ENCODE assay signal across 8 cellular contexts in genomic region chr18:74896390-74896991, GRCh38.
DNase-seq lines count a peak whose midpoint lies in the region; ATAC-seq and TF ChIP-seq lines count a peak whose summit lies in the region.
"Had no signal": no experiment of that assay in that cellular context is flagged by ENCODE, and none has a peak within 500 bp of the region (broad histone marks: within the 10 kb centered on the region; RNA-seq: fewer than 3 reads in every experiment).

No MANE protein-coding gene starts in this region.

- peaks cover 19% of the 10 kb centered on the region for H3K4me1 Mint-ChIP-seq in activated CD4-positive, alpha-beta T cell treated with anti-CD3 and anti-CD28 coated beads, Interleukin-2, amount 10 ng/mL, durations not matched to agents 7 days and 5 days

- no peaks in the 10 kb centered on the region for H3K27me3 ChIP-seq in psoas muscle (ENCODE audit: insufficient read depth in 3 of 3, low read length in 2 of 3)

- no peaks in the 10 kb centered on the region for H3K36me3 ChIP-seq in psoas muscle (ENCODE audit: insufficient read depth in 1 of 2, low read depth in 1 of 2)

- H3K9me3 Mint-ChIP-seq in activated CD4-positive, alpha-beta T cell treated with anti-CD3 and anti-CD28 coated beads, Interleukin-2, amount 10 ng/mL, durations not matched to agents 7 days and 5 days = no peaks in the 10 kb centered on the region

- POLR2A ChIA-PET in activated CD4-positive, alpha-beta T cell treated with anti-CD3 and anti-CD28 coated beads, Interleukin-2, amount 10 ng/mL, durations not matched to agents 7 days and 5 days (lab: Charles Lee) = no interaction called here

- H3K27ac Mint-ChIP-seq in activated CD4-positive, alpha-beta T cell treated with anti-CD3 and anti-CD28 coated beads, Interleukin-2, amount 10 ng/mL, durations not matched to agents 7 days and 5 days = no peak overlapping the region

- peak; percentile 19 to 27 for DNase-seq in NCI-H1930 (lab: John Stamatoyannopoulos, UW)
- DNase-seq in activated CD4-positive, alpha-beta T cell treated with anti-CD3 and anti-CD28 coated beads, Interleukin-2, amount 10 ng/mL, durations not matched to agents 7 days and 5 days = peak; percentile 48
- peak; percentile 8 for DNase-seq in fibroblast of pulmonary artery (ENCODE audit: low read depth)
- no peak for DNase-seq in psoas muscle
- no peak for DNase-seq in OCI-M2 (lab: John Stamatoyannopoulos, UW; ENCODE audit: unreplicated experiment)

- H3K4me3 Mint-ChIP-seq in activated CD4-positive, alpha-beta T cell treated with anti-CD3 and anti-CD28 coated beads, Interleukin-2, amount 10 ng/mL, durations not matched to agents 7 days and 5 days = no peak overlapping the region

- no peaks in the 10 kb centered on the region for H3K9me3 ChIP-seq in psoas muscle

- no peak overlapping the region for H3K27ac ChIP-seq in psoas muscle
- H3K27ac ChIP-seq: skin epidermis had no signal

- 28 to 40% (median 28%) methylated on average over 4 of the region's 4 CpGs for WGBS in psoas muscle, 3 donors

- no peaks in the 10 kb centered on the region for H3K4me1 ChIP-seq in psoas muscle

- no peaks in the 10 kb centered on the region for H3K36me3 Mint-ChIP-seq in activated CD4-positive, alpha-beta T cell treated with anti-CD3 and anti-CD28 coated beads, Interleukin-2, amount 10 ng/mL, durations not matched to agents 7 days and 5 days (ENCODE audit: low read depth)

- H3K4me3 ChIP-seq in fibroblast of pulmonary artery (replicated peaks; ENCODE audit: low read depth, low read length) (no peak overlapping the region), psoas muscle (no peak overlapping the region)
- H3K4me3 ChIP-seq: skin epidermis had no signal

- TF ChIP-seq CTCF in fibroblast of pulmonary artery (IDR thresholded peaks at IDR 0.05; ENCODE audit: low read length, missing control alignments) (no peak), psoas muscle (IDR thresholded peaks at IDR 0.05) (peak; percentile 70)

- CTCF ChIA-PET in activated CD4-positive, alpha-beta T cell treated with anti-CD3 and anti-CD28 coated beads, Interleukin-2, amount 10 ng/mL, durations not matched to agents 7 days and 5 days (lab: Charles Lee) = no interaction called here

- no peaks in the 10 kb centered on the region for H3K27me3 Mint-ChIP-seq in activated CD4-positive, alpha-beta T cell treated with anti-CD3 and anti-CD28 coated beads, Interleukin-2, amount 10 ng/mL, durations not matched to agents 7 days and 5 days

- intact Hi-C loops in psoas muscle (cut with DNase I) = loop anchor here in 1 of 2 donors (2.0 to 10.0 kb wide), 2 partner anchors 242 to 580 kb away; no protein-coding TSS in a partner anchor

- peak; percentile 73 for ATAC-seq in GM18517 (IDR thresholded peaks at IDR 0.05; ENCODE audit: unreplicated experiment)
- ATAC-seq in HG02588 (IDR thresholded peaks at IDR 0.05; ENCODE audit: unreplicated experiment) = peak; percentile 72
- ATAC-seq in psoas muscle = peak; percentile 92 to 96 (median 94)

Comparison
In these comparisons a context has a peak if more than half of its experiments do, and no peak if none do; other contexts are left out.
1. DNase-seq: peak in NCI-H1930 (2 of 2), activated CD4-positive, alpha-beta T cell treated with anti-CD3 and anti-CD28 coated beads, Interleukin-2, amount 10 ng/mL, durations not matched to agents 7 days and 5 days (single experiment) and fibroblast of pulmonary artery (single experiment); none in psoas muscle (0 of 2) and OCI-M2 (single experiment).
2. Peak in every context shown above with its lines, with median percentiles within 50 percentile points of each other: ATAC-seq.